1 cellular context compared by ENCODE assay signal in the genomic region with DNA sequence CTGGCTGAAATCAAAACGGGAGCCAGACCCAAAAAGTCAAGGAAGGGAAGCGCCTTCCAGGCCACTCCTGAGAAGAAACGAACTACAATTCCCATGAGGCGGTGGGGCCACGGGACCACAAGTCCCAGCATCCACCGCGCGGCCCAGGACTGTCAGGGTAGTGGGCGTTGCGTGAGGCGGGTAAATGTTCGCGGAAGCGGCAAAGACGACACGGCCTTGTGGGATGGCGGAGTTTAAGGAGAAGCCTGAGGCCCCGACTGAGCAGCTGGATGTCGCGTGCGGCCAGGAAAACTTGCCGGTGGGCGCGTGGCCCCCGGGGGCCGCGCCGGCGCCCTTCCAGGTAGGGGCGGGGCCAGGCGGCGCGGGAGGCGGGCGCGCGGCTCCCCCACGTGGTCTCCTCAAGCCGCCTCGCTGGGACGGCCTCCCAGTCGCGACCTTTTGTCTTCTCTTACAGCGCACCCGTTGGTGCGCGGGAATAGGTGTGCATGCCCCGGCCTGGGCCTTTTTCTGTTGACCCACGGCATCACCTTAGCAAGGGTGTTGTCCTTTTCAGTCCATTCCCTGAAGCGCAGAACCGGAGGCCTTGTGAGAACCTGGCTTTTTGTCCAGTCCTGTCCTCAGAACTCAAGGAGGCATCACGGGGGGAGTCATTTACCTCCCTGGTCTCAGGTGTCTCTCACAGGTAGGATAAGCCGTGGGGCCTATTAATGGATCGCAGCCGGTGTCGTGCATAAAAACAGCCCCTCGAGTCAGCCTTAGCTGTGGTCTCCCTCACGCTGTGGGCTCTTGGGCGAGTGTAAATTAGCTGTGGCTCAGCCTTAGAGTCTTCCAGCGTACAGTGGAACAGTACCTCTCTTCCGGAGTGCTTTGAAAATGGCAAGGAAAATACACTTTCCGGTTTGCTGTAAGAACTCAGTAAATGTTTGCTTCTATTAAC.
TF ChIP-seq lines count a peak whose summit lies in the region.

A gene (plus strand): TSS at position 183 of the 937 bp plus-strand sequence. CDS start 2 bp downstream, at position 185.

TF ChIP-seq in HEK293, 187 proteins besides CTCF, POLR2A, EP300 and RAD21 (continued from another document and continues in another):
- TF ChIP-seq, protein P1, sequence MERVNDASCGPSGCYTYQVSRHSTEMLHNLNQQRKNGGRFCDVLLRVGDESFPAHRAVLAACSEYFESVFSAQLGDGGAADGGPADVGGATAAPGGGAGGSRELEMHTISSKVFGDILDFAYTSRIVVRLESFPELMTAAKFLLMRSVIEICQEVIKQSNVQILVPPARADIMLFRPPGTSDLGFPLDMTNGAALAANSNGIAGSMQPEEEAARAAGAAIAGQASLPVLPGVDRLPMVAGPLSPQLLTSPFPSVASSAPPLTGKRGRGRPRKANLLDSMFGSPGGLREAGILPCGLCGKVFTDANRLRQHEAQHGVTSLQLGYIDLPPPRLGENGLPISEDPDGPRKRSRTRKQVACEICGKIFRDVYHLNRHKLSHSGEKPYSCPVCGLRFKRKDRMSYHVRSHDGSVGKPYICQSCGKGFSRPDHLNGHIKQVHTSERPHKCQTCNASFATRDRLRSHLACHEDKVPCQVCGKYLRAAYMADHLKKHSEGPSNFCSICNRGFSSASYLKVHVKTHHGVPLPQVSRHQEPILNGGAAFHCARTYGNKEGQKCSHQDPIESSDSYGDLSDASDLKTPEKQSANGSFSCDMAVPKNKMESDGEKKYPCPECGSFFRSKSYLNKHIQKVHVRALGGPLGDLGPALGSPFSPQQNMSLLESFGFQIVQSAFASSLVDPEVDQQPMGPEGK (tag by site-specific recombination; IDR thresholded peaks at IDR 0.05) = peak; percentile 84
- TF ChIP-seq ZNF571 (tag by site-specific recombination; IDR thresholded peaks at IDR 0.05) (no peak), ZBTB8A (tag by site-specific recombination; IDR thresholded peaks at IDR 0.05) (peak; percentile 60), KLF9 (tag by site-specific recombination; IDR thresholded peaks at IDR 0.05; ENCODE audit: low read depth) (peak; percentile 66), ZBTB1 (tag by site-specific recombination; IDR thresholded peaks at IDR 0.05) (no peak), ZNF561 (tag by site-specific recombination; IDR thresholded peaks at IDR 0.05; ENCODE audit: borderline replicate concordance) (peak; percentile 80; the same call in 1 of the 2 replicates), ZNF76 (tag by site-specific recombination; IDR thresholded peaks at IDR 0.05; ENCODE audit: borderline replicate concordance, low read depth) (peak; percentile 99), ZFP3 (tag by site-specific recombination; IDR thresholded peaks at IDR 0.05; ENCODE audit: low read depth) (no peak), ZNF837 (tag by site-specific recombination; IDR thresholded peaks at IDR 0.05) (no peak), ZNF843 (tag by site-specific recombination; IDR thresholded peaks at IDR 0.05) (no peak), ZNF335 (tag by site-specific recombination; conservative IDR thresholded peaks at IDR 0.05) (peak; percentile 97), ZBTB20 (tag by site-specific recombination; IDR thresholded peaks at IDR 0.05) (peak; percentile 55; the same call in 1 of the 2 replicates), ZNF600 (tag by site-specific recombination; IDR thresholded peaks at IDR 0.05) (0 out of 2 replicates have a peak, but pooled peaks have one; percentile 13), SCRT1 (tag by site-specific recombination; IDR thresholded peaks at IDR 0.05; ENCODE audit: borderline replicate concordance) (no peak), ZNF146 (tag by site-specific recombination; IDR thresholded peaks at IDR 0.05) (no peak), ZNF596 (tag by site-specific recombination; IDR thresholded peaks at IDR 0.05) (no peak), SETDB1 (IDR thresholded peaks at IDR 0.05; ENCODE audit: insufficient read length, low read length) (peak; percentile 55), ZEB2 (tag by site-specific recombination; IDR thresholded peaks at IDR 0.05) (no peak), ZNF394 (tag by site-specific recombination; IDR thresholded peaks at IDR 0.05; ENCODE audit: borderline replicate concordance) (no peak), KLF10 (tag by site-specific recombination; IDR thresholded peaks at IDR 0.05) (peak; percentile 34; the same call in 1 of the 2 replicates), ZXDB (tag by site-specific recombination; IDR thresholded peaks at IDR 0.05) (peak; percentile 72; the same call in 1 of the 2 replicates), YY2 (tag by site-specific recombination; IDR thresholded peaks at IDR 0.05) (0 out of 2 replicates have a peak, but pooled peaks have one; percentile 21), KLF8 (tag by site-specific recombination; IDR thresholded peaks at IDR 0.05) (peak; percentile 67), ZNF529 (tag by site-specific recombination; IDR thresholded peaks at IDR 0.05; ENCODE audit: insufficient replicate concordance) (no peak), ZFP37 (tag by site-specific recombination; IDR thresholded peaks at IDR 0.05) (no peak), ZNF202 (tag by site-specific recombination; IDR thresholded peaks at IDR 0.05; ENCODE audit: borderline replicate concordance) (no peak), GLIS1 (tag by site-specific recombination; IDR thresholded peaks at IDR 0.05) (peak; percentile 54), ZNF121 (tag by site-specific recombination; IDR thresholded peaks at IDR 0.05) (no peak), EGR2 (tag by site-specific recombination; IDR thresholded peaks at IDR 0.05; ENCODE audit: low read depth) (peak; percentile 80), KLF16 (tag by site-specific recombination; IDR thresholded peaks at IDR 0.05) (peak; percentile 56; the same call in 1 of the 2 replicates), ZNF239 (tag by site-specific recombination; IDR thresholded peaks at IDR 0.05) (no peak), KLF7 (tag by site-specific recombination; IDR thresholded peaks at IDR 0.05; ENCODE audit: borderline replicate concordance) (peak; percentile 26; the same call in 1 of the 2 replicates), ZNF510 (tag by site-specific recombination; IDR thresholded peaks at IDR 0.05; ENCODE audit: insufficient replicate concordance) (no peak), SP3 (tag by site-specific recombination; IDR thresholded peaks at IDR 0.05) (peak; percentile 93), SP2 (tag by site-specific recombination; IDR thresholded peaks at IDR 0.05) (peak; percentile 83), ZNF324 (tag by site-specific recombination; IDR thresholded peaks at IDR 0.05) (peak; percentile 32; the same call in 1 of the 2 replicates), ZNF629 (tag by site-specific recombination; IDR thresholded peaks at IDR 0.05) (0 out of 2 replicates have a peak, but pooled peaks have one; percentile 18)
- TF ChIP-seq, protein P2, sequence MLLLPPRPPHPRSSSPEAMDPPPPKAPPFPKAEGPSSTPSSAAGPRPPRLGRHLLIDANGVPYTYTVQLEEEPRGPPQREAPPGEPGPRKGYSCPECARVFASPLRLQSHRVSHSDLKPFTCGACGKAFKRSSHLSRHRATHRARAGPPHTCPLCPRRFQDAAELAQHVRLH (tag by site-specific recombination; IDR thresholded peaks at IDR 0.05) = peak; percentile 89
- TF ChIP-seq, protein P3, sequence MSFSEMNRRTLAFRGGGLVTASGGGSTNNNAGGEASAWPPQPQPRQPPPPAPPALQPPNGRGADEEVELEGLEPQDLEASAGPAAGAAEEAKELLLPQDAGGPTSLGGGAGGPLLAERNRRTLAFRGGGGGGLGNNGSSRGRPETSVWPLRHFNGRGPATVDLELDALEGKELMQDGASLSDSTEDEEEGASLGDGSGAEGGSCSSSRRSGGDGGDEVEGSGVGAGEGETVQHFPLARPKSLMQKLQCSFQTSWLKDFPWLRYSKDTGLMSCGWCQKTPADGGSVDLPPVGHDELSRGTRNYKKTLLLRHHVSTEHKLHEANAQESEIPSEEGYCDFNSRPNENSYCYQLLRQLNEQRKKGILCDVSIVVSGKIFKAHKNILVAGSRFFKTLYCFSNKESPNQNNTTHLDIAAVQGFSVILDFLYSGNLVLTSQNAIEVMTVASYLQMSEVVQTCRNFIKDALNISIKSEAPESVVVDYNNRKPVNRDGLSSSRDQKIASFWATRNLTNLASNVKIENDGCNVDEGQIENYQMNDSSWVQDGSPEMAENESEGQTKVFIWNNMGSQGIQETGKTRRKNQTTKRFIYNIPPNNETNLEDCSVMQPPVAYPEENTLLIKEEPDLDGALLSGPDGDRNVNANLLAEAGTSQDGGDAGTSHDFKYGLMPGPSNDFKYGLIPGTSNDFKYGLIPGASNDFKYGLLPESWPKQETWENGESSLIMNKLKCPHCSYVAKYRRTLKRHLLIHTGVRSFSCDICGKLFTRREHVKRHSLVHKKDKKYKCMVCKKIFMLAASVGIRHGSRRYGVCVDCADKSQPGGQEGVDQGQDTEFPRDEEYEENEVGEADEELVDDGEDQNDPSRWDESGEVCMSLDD (tag by site-specific recombination; IDR thresholded peaks at IDR 0.05) = no peak
- TF ChIP-seq, protein P4, sequence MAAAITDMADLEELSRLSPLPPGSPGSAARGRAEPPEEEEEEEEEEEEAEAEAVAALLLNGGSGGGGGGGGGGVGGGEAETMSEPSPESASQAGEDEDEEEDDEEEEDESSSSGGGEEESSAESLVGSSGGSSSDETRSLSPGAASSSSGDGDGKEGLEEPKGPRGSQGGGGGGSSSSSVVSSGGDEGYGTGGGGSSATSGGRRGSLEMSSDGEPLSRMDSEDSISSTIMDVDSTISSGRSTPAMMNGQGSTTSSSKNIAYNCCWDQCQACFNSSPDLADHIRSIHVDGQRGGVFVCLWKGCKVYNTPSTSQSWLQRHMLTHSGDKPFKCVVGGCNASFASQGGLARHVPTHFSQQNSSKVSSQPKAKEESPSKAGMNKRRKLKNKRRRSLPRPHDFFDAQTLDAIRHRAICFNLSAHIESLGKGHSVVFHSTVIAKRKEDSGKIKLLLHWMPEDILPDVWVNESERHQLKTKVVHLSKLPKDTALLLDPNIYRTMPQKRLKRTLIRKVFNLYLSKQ (tag by site-specific recombination; IDR thresholded peaks at IDR 0.05; ENCODE audit: borderline replicate concordance) = no peak
- TF ChIP-seq, protein P5, sequence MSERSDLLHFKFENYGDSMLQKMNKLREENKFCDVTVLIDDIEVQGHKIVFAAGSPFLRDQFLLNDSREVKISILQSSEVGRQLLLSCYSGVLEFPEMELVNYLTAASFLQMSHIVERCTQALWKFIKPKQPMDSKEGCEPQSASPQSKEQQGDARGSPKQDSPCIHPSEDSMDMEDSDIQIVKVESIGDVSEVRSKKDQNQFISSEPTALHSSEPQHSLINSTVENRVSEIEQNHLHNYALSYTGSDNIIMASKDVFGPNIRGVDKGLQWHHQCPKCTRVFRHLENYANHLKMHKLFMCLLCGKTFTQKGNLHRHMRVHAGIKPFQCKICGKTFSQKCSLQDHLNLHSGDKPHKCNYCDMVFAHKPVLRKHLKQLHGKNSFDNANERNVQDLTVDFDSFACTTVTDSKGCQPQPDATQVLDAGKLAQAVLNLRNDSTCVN (tag by site-specific recombination; optimal IDR thresholded peaks at IDR 0.05) = peak; percentile 80
- TF ChIP-seq, protein P6, sequence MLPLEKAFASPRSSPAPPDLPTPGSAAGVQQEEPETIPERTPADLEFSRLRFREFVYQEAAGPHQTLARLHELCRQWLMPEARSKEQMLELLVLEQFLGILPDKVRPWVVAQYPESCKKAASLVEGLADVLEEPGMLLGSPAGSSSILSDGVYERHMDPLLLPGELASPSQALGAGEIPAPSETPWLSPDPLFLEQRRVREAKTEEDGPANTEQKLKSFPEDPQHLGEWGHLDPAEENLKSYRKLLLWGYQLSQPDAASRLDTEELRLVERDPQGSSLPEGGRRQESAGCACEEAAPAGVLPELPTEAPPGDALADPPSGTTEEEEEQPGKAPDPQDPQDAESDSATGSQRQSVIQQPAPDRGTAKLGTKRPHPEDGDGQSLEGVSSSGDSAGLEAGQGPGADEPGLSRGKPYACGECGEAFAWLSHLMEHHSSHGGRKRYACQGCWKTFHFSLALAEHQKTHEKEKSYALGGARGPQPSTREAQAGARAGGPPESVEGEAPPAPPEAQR (tag by site-specific recombination; IDR thresholded peaks at IDR 0.05) = no peak
- TF ChIP-seq, protein P7, sequence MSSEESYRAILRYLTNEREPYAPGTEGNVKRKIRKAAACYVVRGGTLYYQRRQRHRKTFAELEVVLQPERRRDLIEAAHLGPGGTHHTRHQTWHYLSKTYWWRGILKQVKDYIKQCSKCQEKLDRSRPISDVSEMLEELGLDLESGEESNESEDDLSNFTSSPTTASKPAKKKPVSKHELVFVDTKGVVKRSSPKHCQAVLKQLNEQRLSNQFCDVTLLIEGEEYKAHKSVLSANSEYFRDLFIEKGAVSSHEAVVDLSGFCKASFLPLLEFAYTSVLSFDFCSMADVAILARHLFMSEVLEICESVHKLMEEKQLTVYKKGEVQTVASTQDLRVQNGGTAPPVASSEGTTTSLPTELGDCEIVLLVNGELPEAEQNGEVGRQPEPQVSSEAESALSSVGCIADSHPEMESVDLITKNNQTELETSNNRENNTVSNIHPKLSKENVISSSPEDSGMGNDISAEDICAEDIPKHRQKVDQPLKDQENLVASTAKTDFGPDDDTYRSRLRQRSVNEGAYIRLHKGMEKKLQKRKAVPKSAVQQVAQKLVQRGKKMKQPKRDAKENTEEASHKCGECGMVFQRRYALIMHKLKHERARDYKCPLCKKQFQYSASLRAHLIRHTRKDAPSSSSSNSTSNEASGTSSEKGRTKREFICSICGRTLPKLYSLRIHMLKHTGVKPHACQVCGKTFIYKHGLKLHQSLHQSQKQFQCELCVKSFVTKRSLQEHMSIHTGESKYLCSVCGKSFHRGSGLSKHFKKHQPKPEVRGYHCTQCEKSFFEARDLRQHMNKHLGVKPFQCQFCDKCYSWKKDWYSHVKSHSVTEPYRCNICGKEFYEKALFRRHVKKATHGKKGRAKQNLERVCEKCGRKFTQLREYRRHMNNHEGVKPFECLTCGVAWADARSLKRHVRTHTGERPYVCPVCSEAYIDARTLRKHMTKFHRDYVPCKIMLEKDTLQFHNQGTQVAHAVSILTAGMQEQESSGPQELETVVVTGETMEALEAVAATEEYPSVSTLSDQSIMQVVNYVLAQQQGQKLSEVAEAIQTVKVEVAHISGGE (tag by site-specific recombination; conservative IDR thresholded peaks at IDR 0.05; ENCODE audit: low read depth) = no peak
- TF ChIP-seq, protein P8, sequence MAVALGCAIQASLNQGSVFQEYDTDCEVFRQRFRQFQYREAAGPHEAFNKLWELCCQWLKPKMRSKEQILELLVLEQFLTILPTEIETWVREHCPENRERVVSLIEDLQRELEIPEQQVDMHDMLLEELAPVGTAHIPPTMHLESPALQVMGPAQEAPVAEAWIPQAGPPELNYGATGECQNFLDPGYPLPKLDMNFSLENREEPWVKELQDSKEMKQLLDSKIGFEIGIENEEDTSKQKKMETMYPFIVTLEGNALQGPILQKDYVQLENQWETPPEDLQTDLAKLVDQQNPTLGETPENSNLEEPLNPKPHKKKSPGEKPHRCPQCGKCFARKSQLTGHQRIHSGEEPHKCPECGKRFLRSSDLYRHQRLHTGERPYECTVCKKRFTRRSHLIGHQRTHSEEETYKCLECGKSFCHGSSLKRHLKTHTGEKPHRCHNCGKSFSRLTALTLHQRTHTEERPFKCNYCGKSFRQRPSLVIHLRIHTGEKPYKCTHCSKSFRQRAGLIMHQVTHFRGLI (tag by site-specific recombination; IDR thresholded peaks at IDR 0.05) = no peak
- TF ChIP-seq, protein P9, sequence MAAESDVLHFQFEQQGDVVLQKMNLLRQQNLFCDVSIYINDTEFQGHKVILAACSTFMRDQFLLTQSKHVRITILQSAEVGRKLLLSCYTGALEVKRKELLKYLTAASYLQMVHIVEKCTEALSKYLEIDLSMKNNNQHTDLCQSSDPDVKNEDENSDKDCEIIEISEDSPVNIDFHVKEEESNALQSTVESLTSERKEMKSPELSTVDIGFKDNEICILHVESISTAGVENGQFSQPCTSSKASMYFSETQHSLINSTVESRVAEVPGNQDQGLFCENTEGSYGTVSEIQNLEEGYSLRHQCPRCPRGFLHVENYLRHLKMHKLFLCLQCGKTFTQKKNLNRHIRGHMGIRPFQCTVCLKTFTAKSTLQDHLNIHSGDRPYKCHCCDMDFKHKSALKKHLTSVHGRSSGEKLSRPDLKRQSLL (tag by site-specific recombination; IDR thresholded peaks at IDR 0.05) = peak; percentile 3; the same call in 1 of the 2 replicates
